In the genomic region with DNA sequence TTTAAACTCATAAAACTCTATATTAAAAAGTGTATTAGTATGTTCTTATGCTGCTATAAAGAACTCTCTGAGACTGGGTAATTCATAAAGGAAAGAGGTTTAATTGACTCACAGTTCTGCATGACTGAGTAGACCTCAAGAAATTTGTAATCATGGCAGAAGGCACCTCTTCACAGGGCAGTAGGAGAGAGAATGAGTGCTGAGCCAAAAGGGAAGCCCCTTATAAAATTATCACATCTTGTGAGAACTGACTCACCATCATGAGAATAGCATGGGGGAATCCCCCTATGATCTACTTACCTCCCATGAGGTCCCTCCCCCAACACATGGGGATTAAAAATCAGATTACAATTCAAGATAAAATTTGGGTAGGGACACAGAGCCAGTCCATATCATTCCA, we compare ENCODE assay signal across 24 cellular contexts.
"Had no signal": no experiment of that assay in that cellular context is flagged by ENCODE, and none has a peak within 500 bp of the region (broad histone marks: within the 10 kb centered on the region; RNA-seq: fewer than 3 reads in every experiment).

No MANE protein-coding gene starts in this region.

- H3K27me3 Mint-ChIP-seq: stimulated activated memory B cell treated with anti-CD40 and anti-IgM and Interleukin-4, amounts not matched to agents 10 μg/mL and 1 μg/mL and 100 μg/mL, for 72 hours; stimulated activated naive B cell treated with anti-CD40 and anti-IgM and Interleukin-4, amounts not matched to agents 10 μg/mL and 1 μg/mL and 100 μg/mL, for 72 hours; stimulated activated naive CD8-positive, alpha-beta T cell treated with anti-CD3 and anti-CD28 coated beads, Interleukin-15, amount 100 ng/mL, for 72 hours; stimulated activated naive CD8-positive, alpha-beta T cell treated with anti-CD3 and anti-CD28 coated beads, Interleukin-15, Interleukin-2, amounts not matched to agents 100 ng/mL and 50 ng/mL, for 24 hours; type B pancreatic cell had no signal

- ATAC-seq: stimulated activated effector memory CD8-positive, alpha-beta T cell treated with anti-CD3 and anti-CD28 coated beads, Interleukin-12 subunit alpha, Interleukin-12 subunit beta, amount 100 ng/mL, for 72 hours; stimulated activated memory B cell treated with anti-CD40 and anti-IgM and Interleukin-4, amounts not matched to agents 10 μg/mL and 1 μg/mL and 100 μg/mL, for 72 hours; stimulated activated naive B cell treated with anti-CD40 and anti-IgM and Interleukin-4, amounts not matched to agents 10 μg/mL and 1 μg/mL and 100 μg/mL, for 72 hours; stimulated activated naive CD8-positive, alpha-beta T cell treated with anti-CD3 and anti-CD28 coated beads, Interleukin-15, amount 100 ng/mL, for 72 hours; stimulated activated naive CD8-positive, alpha-beta T cell treated with anti-CD3 and anti-CD28 coated beads, Interleukin-15, Interleukin-2, amounts not matched to agents 100 U/mL and 50 U/mL, for 24 hours; upper lobe of right lung had no signal

- H3K4me3 Mint-ChIP-seq: stimulated activated effector memory CD8-positive, alpha-beta T cell treated with anti-CD3 and anti-CD28 coated beads, Interleukin-12 subunit alpha, Interleukin-12 subunit beta, amount 100 ng/mL, for 72 hours; stimulated activated memory B cell treated with anti-CD40 and anti-IgM and Interleukin-4, amounts not matched to agents 10 μg/mL and 1 μg/mL and 100 μg/mL, for 72 hours; stimulated activated naive B cell treated with anti-CD40 and anti-IgM and Interleukin-4, amounts not matched to agents 10 μg/mL and 1 μg/mL and 100 μg/mL, for 72 hours; stimulated activated naive CD8-positive, alpha-beta T cell treated with anti-CD3 and anti-CD28 coated beads, Interleukin-15, amount 100 ng/mL, for 72 hours; stimulated activated naive CD8-positive, alpha-beta T cell treated with anti-CD3 and anti-CD28 coated beads, Interleukin-15, Interleukin-2, amounts not matched to agents 100 ng/mL and 50 ng/mL, for 24 hours; type B pancreatic cell had no signal

- H3K9me3 Mint-ChIP-seq: stimulated activated memory B cell treated with anti-CD40 and anti-IgM and Interleukin-4, amounts not matched to agents 10 μg/mL and 1 μg/mL and 100 μg/mL, for 72 hours; type B pancreatic cell had no signal

- H3K27ac Mint-ChIP-seq: stimulated activated effector memory CD8-positive, alpha-beta T cell treated with anti-CD3 and anti-CD28 coated beads, Interleukin-12 subunit alpha, Interleukin-12 subunit beta, amount 100 ng/mL, for 72 hours; stimulated activated memory B cell treated with anti-CD40 and anti-IgM and Interleukin-4, amounts not matched to agents 10 μg/mL and 1 μg/mL and 100 μg/mL, for 72 hours; stimulated activated naive B cell treated with anti-CD40 and anti-IgM and Interleukin-4, amounts not matched to agents 10 μg/mL and 1 μg/mL and 100 μg/mL, for 72 hours; stimulated activated naive CD8-positive, alpha-beta T cell treated with anti-CD3 and anti-CD28 coated beads, Interleukin-15, amount 100 ng/mL, for 72 hours; stimulated activated naive CD8-positive, alpha-beta T cell treated with anti-CD3 and anti-CD28 coated beads, Interleukin-15, Interleukin-2, amounts not matched to agents 100 ng/mL and 50 ng/mL, for 24 hours; type B pancreatic cell had no signal

- H3K36me3 Mint-ChIP-seq: stimulated activated effector memory CD8-positive, alpha-beta T cell treated with anti-CD3 and anti-CD28 coated beads, Interleukin-12 subunit alpha, Interleukin-12 subunit beta, amount 100 ng/mL, for 72 hours; stimulated activated memory B cell treated with anti-CD40 and anti-IgM and Interleukin-4, amounts not matched to agents 10 μg/mL and 1 μg/mL and 100 μg/mL, for 72 hours; stimulated activated naive B cell treated with anti-CD40 and anti-IgM and Interleukin-4, amounts not matched to agents 10 μg/mL and 1 μg/mL and 100 μg/mL, for 72 hours; type B pancreatic cell had no signal

- H3K4me1 Mint-ChIP-seq: stimulated activated effector memory CD8-positive, alpha-beta T cell treated with anti-CD3 and anti-CD28 coated beads, Interleukin-12 subunit alpha, Interleukin-12 subunit beta, amount 100 ng/mL, for 72 hours; stimulated activated memory B cell treated with anti-CD40 and anti-IgM and Interleukin-4, amounts not matched to agents 10 μg/mL and 1 μg/mL and 100 μg/mL, for 72 hours; stimulated activated naive B cell treated with anti-CD40 and anti-IgM and Interleukin-4, amounts not matched to agents 10 μg/mL and 1 μg/mL and 100 μg/mL, for 72 hours; stimulated activated naive CD8-positive, alpha-beta T cell treated with anti-CD3 and anti-CD28 coated beads, Interleukin-15, amount 100 ng/mL, for 72 hours had no signal

- DNase-seq: stimulated activated CD4-positive, alpha-beta T cell treated with anti-CD3 and anti-CD28 coated beads, Interleukin-2, amount 100 ng/mL, for 48 hours; stimulated activated CD4-positive, alpha-beta T cell treated with anti-CD3 and anti-CD28 coated beads, Interleukin-4, amount 100 ng/mL, for 1 hour; stimulated activated CD4-positive, alpha-beta T cell treated with anti-CD3 and anti-CD28 coated beads, Interleukin-4, amount 100 ng/mL, for 24 hours; stimulated activated CD4-positive, alpha-beta T cell treated with anti-CD3 and anti-CD28 coated beads, Interleukin-4, amount 100 ng/mL, for 4 hours; stimulated activated CD8-positive, alpha-beta memory T cell treated with anti-CD3 and anti-CD28 coated beads, Interleukin-4, amount 100 ng/mL, for 48 hours; stimulated activated naive B cell treated with anti-CD40 and anti-IgM and Interleukin-4, amounts not matched to agents 10 μg/mL and 1 μg/mL and 100 μg/mL, for 72 hours; stimulated activated naive CD4-positive, alpha-beta T cell; stimulated activated naive CD4-positive, alpha-beta T cell treated with Interleukin-2 at 50 U/mL for 16 hours; stimulated activated naive CD8-positive, alpha-beta T cell treated with anti-CD3 and anti-CD28 coated beads, Interleukin-15, amount 100 ng/mL, for 72 hours; stimulated activated naive CD8-positive, alpha-beta T cell treated with anti-CD3 and anti-CD28 coated beads, Interleukin-15, Interleukin-2, amounts not matched to agents 100 U/mL and 50 U/mL, for 24 hours; stomach; substantia nigra; testis; thyroid gland; tibial artery; transverse colon; trophoblast cell; upper lobe of left lung; upper lobe of right lung; uterus had no signal
